8 cellular contexts compared by ENCODE assay signal in genomic region chr2:240851078-240851861, GRCh38. TPM values are rescaled to one million over a fixed set of nuclear protein-coding genes. Genes with fewer than 3 reads are reported as not detected.
DNase-seq lines count a peak whose midpoint lies in the region; ATAC-seq and TF ChIP-seq lines count a peak whose summit lies in the region.

No MANE protein-coding gene starts in this region.

- peaks cover 0 to 24% (median 9%) of the 10 kb centered on the region in 4 donors for H3K4me1 ChIP-seq in right lobe of liver

- no peaks in the 10 kb centered on the region for H3K36me3 ChIP-seq in right lobe of liver

- DNase-seq in COLO668 (lab: John Stamatoyannopoulos, UW; ENCODE audit: unreplicated experiment), result peak; percentile 80
- peak; percentile 44 for DNase-seq in NCI-H526 treated with DMSO at 0.1 percent for 48 hours (lab: John Stamatoyannopoulos, UW)
- DNase-seq in activated CD4-positive, alpha-beta T cell treated with anti-CD3 and anti-CD28 coated beads, Interleukin-2, amount 50 U/mL, for 24 hours (ENCODE audit: low read depth in 1 of 2, low spot score in 1 of 2), result peak; percentile 69 to 80
- DNase-seq in dermis blood vessel endothelial cell, result peak; percentile 90
- peak; percentile 83 to 91 (median 88) for DNase-seq in right lobe of liver
- DNase-seq in stimulated activated CD4-positive, alpha-beta T cell treated with anti-CD3 and anti-CD28 coated beads, TNF-alpha, amount 100 ng/mL, for 24 hours (ENCODE audit: low read depth in 3 of 3), result peak; percentile 74 to 81 (median 76)

- no peak overlapping the region for H3K4me3 ChIP-seq in right lobe of liver

- TF ChIP-seq POLR2A in right lobe of liver (IDR thresholded peaks at IDR 0.05), result no peak

- intact Hi-C loops in right lobe of liver (cut with DNase I), result loop anchor here (10.0 kb wide), 2 partner anchors 134 to 144 kb away; partner anchors contain the start of gene SNED1 (in 1 of the 2)

- peak; percentile 96 to 99 (median 98) for TF ChIP-seq CTCF in right lobe of liver (IDR thresholded peaks at IDR 0.05)

- no peaks in the 10 kb centered on the region for H3K9me3 ChIP-seq in right lobe of liver

- H3K27me3 ChIP-seq in right lobe of liver, result no peaks in the 10 kb centered on the region

- WGBS in right lobe of liver (ENCODE audit: insufficient coverage, low coverage, low lambda C conversion rate, missing lambda C conversion rate), result 33% methylated on average over 8 of the region's 31 CpGs

- ATAC-seq in HG02981 (IDR thresholded peaks at IDR 0.05; ENCODE audit: unreplicated experiment) (peak; percentile 48), right lobe of liver (peak; percentile 84 to 95 (median 89)), GM19328 (IDR thresholded peaks at IDR 0.05; ENCODE audit: unreplicated experiment) (no peak)

- H3K27ac ChIP-seq in right lobe of liver, result no peak overlapping the region

RNA-seq across cellular contexts. Expression of gene AGXT, which starts 17.4 kb away (rescaled TPM):
- total RNA-seq in dermis blood vessel endothelial cell (not detected in 2 replicates), right lobe of liver (1,000 to 10,000 TPM in 4 of 6 experiments, 100 to 1,000 TPM in 2; 744 to 1,833 (median 1,254) TPM)

RNA-seq across cellular contexts. Expression of gene KIF1A, which starts 31.3 kb away (rescaled TPM):
- total RNA-seq in dermis blood vessel endothelial cell (0.05 TPM in 1 of 2 replicates, not detected in the other), right lobe of liver (under 1 TPM; 0.31 to 0.87 (median 0.56) TPM)

RNA-seq across cellular contexts. Expression of gene MAB21L4, which starts 44.7 kb away (rescaled TPM):
- total RNA-seq in dermis blood vessel endothelial cell (not detected in 2 replicates), right lobe of liver (10 to 100 TPM in 1 of 6 experiments, 1 to 10 TPM in 5; 3.7 to 17.0 (median 5.2) TPM)

RNA-seq across cellular contexts. Expression of gene CROCC2, which starts 54.9 kb away (rescaled TPM):
- total RNA-seq in dermis blood vessel endothelial cell, result not detected in 2 replicates
- total RNA-seq in right lobe of liver, result under 1 TPM in 5 of 6 experiments, not detected in 1; 0.06 to 0.15 (median 0.12) TPM

Comparison
In these comparisons a context has a peak if more than half of its experiments do, and no peak if none do; other contexts are left out.
1. RNA of gene AGXT, which starts 17.4 kb away (total RNA-seq): 744 to 1,833 TPM in right lobe of liver; not detected in dermis blood vessel endothelial cell; every median in the first group is over 100 times any median in the second.
2. Peak in every context shown above with its lines, with median percentiles within 50 percentile points of each other: DNase-seq.